9 cellular contexts compared by ENCODE assay signal in the genomic region with DNA sequence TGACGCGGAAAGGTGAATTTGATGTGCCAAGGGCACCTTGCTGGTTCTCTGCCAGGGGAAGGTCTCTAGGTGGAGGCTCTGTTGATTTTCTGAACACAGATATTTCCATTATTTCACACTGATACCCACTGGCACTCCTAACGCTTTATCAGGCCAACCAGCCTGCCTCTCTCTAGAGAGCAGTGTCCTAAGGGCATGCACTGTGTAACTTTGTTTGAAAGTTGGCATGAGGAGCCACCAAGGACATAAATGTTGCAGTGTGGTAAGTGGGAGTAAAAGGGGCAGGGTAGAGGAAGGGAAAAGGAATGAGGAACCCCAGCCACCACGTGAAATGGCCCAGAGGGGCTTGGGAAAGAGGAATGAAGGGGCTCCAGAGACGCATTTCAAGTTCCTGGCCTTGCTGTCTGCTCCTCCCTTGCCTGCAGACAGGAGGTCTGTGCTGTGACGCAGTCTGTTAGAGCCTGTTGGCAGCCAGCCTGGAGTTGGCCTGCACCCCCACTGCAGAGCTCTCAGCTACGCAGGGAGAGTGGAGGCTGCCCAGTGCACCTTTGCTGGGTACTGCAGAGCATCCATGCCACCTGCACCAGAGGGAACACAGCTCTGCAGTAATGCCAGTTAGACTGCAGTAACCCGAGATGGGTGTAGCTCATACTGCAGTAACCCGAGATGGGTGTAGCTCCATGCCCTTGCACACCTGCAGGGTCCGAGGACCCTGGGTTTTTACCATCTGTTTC.
A peak's percentile ranks its signal among the peaks of the same experiment; 100 is the strongest.
DNase-seq lines count a peak whose midpoint lies in the region; ATAC-seq lines count a peak whose summit lies in the region.
"Had no signal": no experiment of that assay in that cellular context is flagged by ENCODE, and none has a peak within 500 bp of the region (broad histone marks: within the 10 kb centered on the region; RNA-seq: fewer than 3 reads in every experiment).

No MANE protein-coding gene starts in this region.

- no peaks in the 10 kb centered on the region for H3K36me3 ChIP-seq in adipocyte (ENCODE audit: control insufficient read depth, insufficient read depth, low read length, severe bottlenecking)
- H3K36me3 ChIP-seq in stomach smooth muscle (ENCODE audit: control insufficient read depth in 2 of 2, insufficient read depth in 2 of 2, low read length in 2 of 2): no peaks in the 10 kb centered on the region
- no peaks in the 10 kb centered on the region for H3K36me3 ChIP-seq in CD4-positive, alpha-beta memory T cell (ENCODE audit: insufficient read depth, low read length)

- no peak overlapping the region for H3K4me3 ChIP-seq in adipocyte (ENCODE audit: low read length)
- H3K4me3 ChIP-seq in stomach smooth muscle (ENCODE audit: low read length in 2 of 2): no peak overlapping the region
- H3K4me3 ChIP-seq in CD4-positive, alpha-beta memory T cell (ENCODE audit: low read length in 2 of 2): no peak overlapping the region

- no peak for ATAC-seq in HG02938 (IDR thresholded peaks at IDR 0.05; ENCODE audit: unreplicated experiment)

- no peaks in the 10 kb centered on the region for H3K9me3 ChIP-seq in adipocyte (ENCODE audit: control insufficient read depth, low read length)
- H3K9me3 ChIP-seq in stomach smooth muscle (ENCODE audit: control insufficient read depth in 2 of 2, low read length in 2 of 2): no peaks in the 10 kb centered on the region
- H3K9me3 ChIP-seq in CD4-positive, alpha-beta memory T cell (ENCODE audit: control insufficient read depth in 1 of 2, low read length in 2 of 2): no peaks in the 10 kb centered on the region

- POLR2A ChIA-PET in CD4-positive, alpha-beta memory T cell (lab: Charles Lee; ENCODE audit: partially characterized antibody): no interaction called here

- H3K27me3 Mint-ChIP-seq in CD4-positive, alpha-beta memory T cell: peaks cover 0 to 9% of the 10 kb centered on the region in 2 donors

- no peaks in the 10 kb centered on the region for H3K4me1 Mint-ChIP-seq in CD4-positive, alpha-beta memory T cell

- H3K27me3 ChIP-seq in adipocyte (replicated peaks; ENCODE audit: control insufficient read depth, insufficient read depth, low read length) (peaks cover 4% of the 10 kb centered on the region), stomach smooth muscle (ENCODE audit: control insufficient read depth in 1 of 2, insufficient read depth in 2 of 2, low read length in 2 of 2) (no peaks in the 10 kb centered on the region)
- no peaks in the 10 kb centered on the region for H3K27me3 ChIP-seq in CD4-positive, alpha-beta memory T cell (ENCODE audit: insufficient read depth, low read length)

- intact Hi-C loops in CD4-positive, alpha-beta memory T cell (cut with micrococcal nuclease): no loop called here

- H3K4me1 ChIP-seq in adipocyte (ENCODE audit: control insufficient read depth, insufficient read depth, low read length) (peaks cover 4% of the 10 kb centered on the region), stomach smooth muscle (ENCODE audit: control insufficient read depth, insufficient read depth, low read length) (peaks cover 10% of the 10 kb centered on the region)
- H3K4me1 ChIP-seq in CD4-positive, alpha-beta memory T cell (ENCODE audit: insufficient read depth, low read length): no peaks in the 10 kb centered on the region

- peaks cover 0 to 8% (median 0%) of the 10 kb centered on the region in 8 donors for H3K9me3 Mint-ChIP-seq in CD4-positive, alpha-beta memory T cell

- no peak overlapping the region for H3K4me3 Mint-ChIP-seq in CD4-positive, alpha-beta memory T cell

- no peaks in the 10 kb centered on the region for H3K36me3 Mint-ChIP-seq in CD4-positive, alpha-beta memory T cell

- no peak overlapping the region for H3K27ac Mint-ChIP-seq in CD4-positive, alpha-beta memory T cell

- peak overlapping the region; percentile 71 for H3K27ac ChIP-seq in stomach smooth muscle (ENCODE audit: low read length)
- no peak overlapping the region for H3K27ac ChIP-seq in CD4-positive, alpha-beta memory T cell (ENCODE audit: low read depth, low read length)
- H3K27ac ChIP-seq: KMS-11 had no signal

- H3K9ac ChIP-seq in adipocyte (ENCODE audit: low read length): no peak overlapping the region
- peak overlapping the region; percentile 13 to 68 for H3K9ac ChIP-seq in stomach smooth muscle (ENCODE audit: low read length in 2 of 2)
- H3K9ac ChIP-seq: KMS-11 had no signal

- CTCF ChIA-PET in CD4-positive, alpha-beta memory T cell (lab: Charles Lee; ENCODE audit: partially characterized antibody): no interaction called here

- DNase-seq in NCI-H1092 (lab: John Stamatoyannopoulos, UW) (peak; percentile 85), adipocyte (ENCODE audit: low read depth) (peak; percentile 49), hepatic stellate cell (ENCODE audit: low spot score) (peak; percentile 6), activated gamma-delta T cell treated with Interleukin-2 at 50 U/mL for 16 hours (no peak)
- no peak for DNase-seq in CD4-positive, alpha-beta memory T cell
- DNase-seq in central memory CD4-positive, alpha-beta T cell: no peak

Comparison
In these comparisons a context has a peak if more than half of its experiments do, and no peak if none do; other contexts are left out.
1. DNase-seq: peak in NCI-H1092 (single experiment), adipocyte (single experiment) and hepatic stellate cell (single experiment); none in CD4-positive, alpha-beta memory T cell (0 of 5), activated gamma-delta T cell treated with Interleukin-2 at 50 U/mL for 16 hours (single experiment) and central memory CD4-positive, alpha-beta T cell (single experiment).